Comparison of ENCODE assay signal across 8 cellular contexts in the genomic region with DNA sequence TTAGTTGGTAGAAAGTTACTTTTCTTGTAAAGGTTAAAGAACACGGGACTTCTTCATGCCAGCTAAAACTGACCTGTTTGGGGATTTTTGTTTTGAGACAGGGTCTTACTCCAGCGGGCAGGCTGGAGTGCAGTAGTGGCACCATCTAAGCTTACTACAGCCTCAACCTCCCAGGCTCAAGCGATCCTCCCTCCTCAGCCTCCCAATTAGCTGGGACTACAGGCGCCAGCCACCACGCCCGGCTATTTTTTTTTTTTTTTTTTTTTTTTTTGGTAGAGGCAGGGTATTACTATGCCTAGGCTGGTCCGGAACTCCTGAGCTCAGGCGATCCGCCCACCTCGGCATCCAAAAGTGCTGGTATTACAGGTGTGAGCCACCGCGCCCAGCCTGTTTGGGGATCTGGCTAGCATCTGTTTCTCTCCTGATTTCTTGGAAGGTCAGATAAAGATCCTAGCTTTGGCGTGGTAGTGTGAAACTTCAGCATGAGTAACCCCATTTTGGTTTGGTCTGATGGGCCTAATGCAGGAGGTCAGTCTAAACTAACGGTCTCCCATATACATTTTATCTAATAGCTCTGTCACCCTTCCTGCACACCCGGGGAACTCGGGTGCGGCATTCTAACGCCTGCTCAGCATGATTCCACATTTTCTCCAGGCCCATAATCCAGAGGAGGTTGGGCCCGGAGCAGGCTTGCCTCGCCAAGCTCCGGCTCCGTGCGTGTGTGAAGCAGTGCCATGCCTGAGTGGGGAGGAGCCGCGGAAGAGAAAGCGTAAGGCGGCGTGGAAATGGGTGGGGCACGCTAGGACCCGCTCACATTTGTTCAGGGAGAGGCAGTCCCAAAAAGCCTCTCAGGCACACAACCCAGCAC. TPM values are rescaled to one million over a fixed set of nuclear protein-coding genes. Genes with fewer than 3 reads are reported as not detected.
A peak's percentile ranks its signal among the peaks of the same experiment; 100 is the strongest.
DNase-seq lines count a peak whose midpoint lies in the region; ATAC-seq and TF ChIP-seq lines count a peak whose summit lies in the region.

No MANE protein-coding gene starts in this region.

- no peaks in the 10 kb centered on the region for H3K9me3 ChIP-seq in BLaER1 treated with 17β-estradiol and CSF1 and Interleukin-3, amounts not matched to agents 10 nM and 100 nM (replicated peaks in 1 of 11)
- H3K9me3 ChIP-seq in subcutaneous abdominal adipose tissue (ENCODE audit: control insufficient read depth in 5 of 5, low read length in 5 of 5) = no peaks in the 10 kb centered on the region

- ATAC-seq in GM19043 (IDR thresholded peaks at IDR 0.05; ENCODE audit: low read depth, unreplicated experiment) (peak; percentile 55), HG03280 (IDR thresholded peaks at IDR 0.05; ENCODE audit: unreplicated experiment) (peak; percentile 38)
- peak; percentile 79 for ATAC-seq in activated T-helper 17 cell treated with anti-CD3 and anti-CD28 coated beads, Interleukin-2, amount 50 U/mL, for 72 hours (replicated peaks)

- no peaks in the 10 kb centered on the region for H3K9me3 Mint-ChIP-seq in activated T-helper 17 cell treated with anti-CD3 and anti-CD28 coated beads, Interleukin-2, amount 50 U/mL, for 72 hours
- H3K9me3 Mint-ChIP-seq in neural crest cell = no peaks in the 10 kb centered on the region

- peak overlapping the region; percentile 97 for H3K4me3 Mint-ChIP-seq in activated T-helper 17 cell treated with anti-CD3 and anti-CD28 coated beads, Interleukin-2, amount 50 U/mL, for 72 hours
- H3K4me3 Mint-ChIP-seq in neural crest cell = peak overlapping the region; percentile 97

- peak overlapping the region; percentile 96 to 99 (median 98) for H3K27ac ChIP-seq in BLaER1 treated with 17β-estradiol and CSF1 and Interleukin-3, amounts not matched to agents 10 nM and 100 nM
- peak overlapping the region; percentile 99 for H3K27ac ChIP-seq in subcutaneous abdominal adipose tissue (ENCODE audit: low read depth, low read length)

- no peak for TF ChIP-seq CTCF in neural crest cell (conservative IDR thresholded peaks at IDR 0.05)

- peaks cover 20 to 40% (median 25%) of the 10 kb centered on the region in 10 experiments for H3K4me1 ChIP-seq in BLaER1 treated with 17β-estradiol and CSF1 and Interleukin-3, amounts not matched to agents 10 nM and 100 nM
- peaks cover 7 to 31% (median 21%) of the 10 kb centered on the region in 5 donors for H3K4me1 ChIP-seq in subcutaneous abdominal adipose tissue (ENCODE audit: control insufficient read depth in 5 of 5, insufficient read depth in 5 of 5, low read length in 5 of 5)

- no peaks in the 10 kb centered on the region for H3K27me3 Mint-ChIP-seq in activated T-helper 17 cell treated with anti-CD3 and anti-CD28 coated beads, Interleukin-2, amount 50 U/mL, for 72 hours
- no peaks in the 10 kb centered on the region for H3K27me3 Mint-ChIP-seq in neural crest cell (ENCODE audit: low read depth)

- peak overlapping the region; percentile 94 to 99 (median 98) for H3K9ac ChIP-seq in BLaER1 treated with 17β-estradiol and CSF1 and Interleukin-3, amounts not matched to agents 10 nM and 100 nM
- peak overlapping the region; percentile 89 to 99 (median 99) for H3K9ac ChIP-seq in subcutaneous abdominal adipose tissue (ENCODE audit: low read length in 5 of 5)

- DNase-seq in OCI-M1 (lab: John Stamatoyannopoulos, UW) = peak; percentile 88
- DNase-seq in fibroblast of the conjunctiva (ENCODE audit: low read depth) = peak; percentile 62
- DNase-seq in neural crest cell (ENCODE audit: low read depth, low spot score) = no peak

- no peaks in the 10 kb centered on the region for H3K27me3 ChIP-seq in BLaER1 treated with 17β-estradiol and CSF1 and Interleukin-3, amounts not matched to agents 10 nM and 100 nM
- H3K27me3 ChIP-seq in subcutaneous abdominal adipose tissue (ENCODE audit: control insufficient read depth in 5 of 5, insufficient read depth in 4 of 5, low read length in 5 of 5) = no peaks in the 10 kb centered on the region

- peak overlapping the region; percentile 99 for H3K27ac Mint-ChIP-seq in activated T-helper 17 cell treated with anti-CD3 and anti-CD28 coated beads, Interleukin-2, amount 50 U/mL, for 72 hours
- peak overlapping the region; percentile 99 for H3K27ac Mint-ChIP-seq in neural crest cell (ENCODE audit: unreplicated experiment)

- H4K20me1 ChIP-seq in BLaER1 treated with 17β-estradiol and CSF1 and Interleukin-3, amounts not matched to agents 10 nM and 100 nM = peaks cover 28 to 38% (median 33%) of the 10 kb centered on the region in 11 experiments; a peak in 21 of 22 replicates

- peaks cover 27 to 32% (median 30%) of the 10 kb centered on the region in 11 experiments for H3K36me3 ChIP-seq in BLaER1 treated with 17β-estradiol and CSF1 and Interleukin-3, amounts not matched to agents 10 nM and 100 nM
- H3K36me3 ChIP-seq in subcutaneous abdominal adipose tissue (ENCODE audit: control insufficient read depth in 5 of 5, insufficient read depth in 5 of 5, low read length in 5 of 5) = peaks cover 6 to 20% (median 15%) of the 10 kb centered on the region in 5 donors

- H3K36me3 Mint-ChIP-seq in activated T-helper 17 cell treated with anti-CD3 and anti-CD28 coated beads, Interleukin-2, amount 50 U/mL, for 72 hours (ENCODE audit: low read depth) = peaks cover 43% of the 10 kb centered on the region
- H3K36me3 Mint-ChIP-seq in neural crest cell (ENCODE audit: low read depth) = peaks cover 4% of the 10 kb centered on the region

- H3K4me3 ChIP-seq in BLaER1 treated with 17β-estradiol and CSF1 and Interleukin-3, amounts not matched to agents 10 nM and 100 nM = peak overlapping the region; percentile 81 to 99 (median 91)
- peak overlapping the region; percentile 88 to 97 (median 94) for H3K4me3 ChIP-seq in subcutaneous abdominal adipose tissue (ENCODE audit: low read depth in 1 of 5, low read length in 5 of 5)

- peak overlapping the region; percentile 82 to 98 (median 89) for H3K4me2 ChIP-seq in BLaER1 treated with 17β-estradiol and CSF1 and Interleukin-3, amounts not matched to agents 10 nM and 100 nM

- H3K4me1 Mint-ChIP-seq in activated T-helper 17 cell treated with anti-CD3 and anti-CD28 coated beads, Interleukin-2, amount 50 U/mL, for 72 hours = peaks cover 25% of the 10 kb centered on the region
- H3K4me1 Mint-ChIP-seq in neural crest cell = peaks cover 21% of the 10 kb centered on the region

RNA-seq across cellular contexts. Expression of a gene that starts 1.0 kb away (rescaled TPM):
- total RNA-seq in activated T-helper 17 cell treated with anti-CD3 and anti-CD28 coated beads, Interleukin-2, amount 50 U/mL, for 72 hours = 100 to 1,000 TPM; 211 to 254 TPM
- total RNA-seq in neural crest cell = 197 and 202 TPM in 2 replicates

RNA-seq across cellular contexts. Expression of a gene that starts 26.2 kb away (rescaled TPM):
- 10 to 100 TPM; 29.4 to 50.9 TPM for total RNA-seq in activated T-helper 17 cell treated with anti-CD3 and anti-CD28 coated beads, Interleukin-2, amount 50 U/mL, for 72 hours
- total RNA-seq in neural crest cell = 4.7 and 6.3 TPM in 2 replicates
